In the genomic region with DNA sequence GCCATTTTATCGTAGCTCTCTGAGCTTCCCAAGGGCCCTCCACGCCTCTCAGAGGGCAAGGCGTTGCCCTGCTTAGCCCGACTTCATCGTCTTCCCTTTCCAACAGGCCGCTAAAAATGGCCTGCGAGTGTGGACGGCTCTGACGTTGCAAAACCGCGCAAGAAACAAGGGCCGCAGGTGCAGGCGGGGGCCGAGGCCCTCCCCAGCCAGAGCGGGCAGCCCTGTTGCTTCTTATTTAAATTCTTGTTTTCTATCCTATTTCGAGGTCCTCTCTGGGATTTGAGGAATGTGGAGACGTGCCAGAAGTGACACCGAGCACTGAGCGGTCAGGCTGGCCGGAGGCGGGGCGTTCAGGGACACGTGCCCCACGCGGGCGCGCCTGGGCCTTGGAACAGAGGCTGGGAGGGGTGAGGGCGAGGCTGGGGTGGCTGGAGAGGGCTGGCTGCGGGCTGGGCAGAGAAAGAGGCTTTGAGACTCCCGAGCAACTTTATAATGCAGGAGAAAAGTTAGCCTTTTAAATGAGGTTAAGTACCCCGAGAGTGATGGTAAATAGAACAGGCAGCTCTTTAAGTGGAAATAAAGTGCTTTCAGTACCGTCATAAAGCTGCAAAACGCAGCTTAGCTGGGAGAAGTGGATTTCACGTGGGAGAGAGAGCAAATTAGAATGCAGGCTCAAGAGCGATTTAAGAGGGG, we compare ENCODE assay signal across 8 cellular contexts.
DNase-seq lines count a peak whose midpoint lies in the region; ATAC-seq and TF ChIP-seq lines count a peak whose summit lies in the region.

No MANE protein-coding gene starts in this region.

- H3K36me3 Mint-ChIP-seq in activated T-helper 2 cell treated with anti-CD3 and anti-CD28 coated beads, Interferon-gamma antibody, Interleukin-2, Interleukin-4, amounts not matched to agents 10 μg/mL and 5 μg/mL and 100 μg/mL, durations not matched to agents 14 hours and 24 hours and 36 hours (ENCODE audit: low read depth): peaks cover 63% of the 10 kb centered on the region
- H3K36me3 Mint-ChIP-seq in activated naive CD4-positive, alpha-beta T cell treated with anti-CD3 and anti-CD28 coated beads for 36 hours (ENCODE audit: low read depth): peaks cover 1% of the 10 kb centered on the region

- H3K27ac Mint-ChIP-seq in activated T-helper 2 cell treated with anti-CD3 and anti-CD28 coated beads, Interferon-gamma antibody, Interleukin-2, Interleukin-4, amounts not matched to agents 10 μg/mL and 5 μg/mL and 100 μg/mL, durations not matched to agents 14 hours and 24 hours and 36 hours: peak overlapping the region; percentile 46
- no peak overlapping the region for H3K27ac Mint-ChIP-seq in activated naive CD4-positive, alpha-beta T cell treated with anti-CD3 and anti-CD28 coated beads for 36 hours

- CTCF ChIA-PET in activated naive CD4-positive, alpha-beta T cell treated with anti-CD3 and anti-CD28 coated beads for 36 hours (lab: Charles Lee): interaction anchor here (0.6 kb wide), 1 partner anchor 49 kb away, joined by 3 read pairs; no protein-coding TSS in a partner anchor

- ATAC-seq in heart left ventricle: peak; percentile 83 to 99 (median 98)
- peak; percentile 92 for ATAC-seq in omental fat pad (ENCODE audit: low FRiP score)
- ATAC-seq in HG03280 (IDR thresholded peaks at IDR 0.05; ENCODE audit: unreplicated experiment): no peak

- no peaks in the 10 kb centered on the region for H3K27me3 Mint-ChIP-seq in activated T-helper 2 cell treated with anti-CD3 and anti-CD28 coated beads, Interferon-gamma antibody, Interleukin-2, Interleukin-4, amounts not matched to agents 10 μg/mL and 5 μg/mL and 100 μg/mL, durations not matched to agents 14 hours and 24 hours and 36 hours (ENCODE audit: low read depth)
- peaks cover 37% of the 10 kb centered on the region for H3K27me3 Mint-ChIP-seq in activated naive CD4-positive, alpha-beta T cell treated with anti-CD3 and anti-CD28 coated beads for 36 hours (ENCODE audit: low read depth)

- H3K27me3 ChIP-seq in heart left ventricle: no peaks in the 10 kb centered on the region

- TF ChIP-seq POLR2A in heart left ventricle (IDR thresholded peaks at IDR 0.05): peak in 1 of 2 donors; percentile 5

- H3K27ac ChIP-seq in heart left ventricle: peak overlapping the region in 11 of 12 donors; percentile 22 to 85 (median 70)

- TF ChIP-seq CTCF in heart left ventricle (IDR thresholded peaks at IDR 0.05) (no peak), omental fat pad (IDR thresholded peaks at IDR 0.05) (no peak)

- WGBS in heart left ventricle, 4 donors: 7 to 18% (median 10%) methylated on average over 32 to 35 of the region's 35 CpGs

- H3K9me3 ChIP-seq in heart left ventricle: peaks cover 0 to 3% (median 0%) of the 10 kb centered on the region in 12 donors

- no peaks in the 10 kb centered on the region for H3K36me3 ChIP-seq in heart left ventricle

- DNase-seq in EH (ENCODE audit: low read depth) (peak; percentile 91), heart left ventricle (peak; percentile 81 to 93 (median 89)), omental fat pad (ENCODE audit: low spot score) (peak; percentile 44), NCI-H1694 (lab: John Stamatoyannopoulos, UW) (no peak)
- no peak for DNase-seq in activated T-helper 2 cell treated with anti-CD3 and anti-CD28 coated beads, Interferon-gamma antibody, Interleukin-2, Interleukin-4, amounts not matched to agents 10 μg/mL and 5 μg/mL and 100 μg/mL, durations not matched to agents 14 hours and 24 hours and 36 hours (ENCODE audit: low spot score)
- no peak for DNase-seq in activated CD4-positive, CD25-positive, alpha-beta regulatory T cell (lab: John Stamatoyannopoulos, UW)
- no peak for DNase-seq in activated naive CD4-positive, alpha-beta T cell treated with anti-CD3 and anti-CD28 coated beads for 36 hours

- H3K4me3 Mint-ChIP-seq in activated T-helper 2 cell treated with anti-CD3 and anti-CD28 coated beads, Interferon-gamma antibody, Interleukin-2, Interleukin-4, amounts not matched to agents 10 μg/mL and 5 μg/mL and 100 μg/mL, durations not matched to agents 14 hours and 24 hours and 36 hours (ENCODE audit: low read depth): no peak overlapping the region
- no peak overlapping the region for H3K4me3 Mint-ChIP-seq in activated naive CD4-positive, alpha-beta T cell treated with anti-CD3 and anti-CD28 coated beads for 36 hours

- peaks cover 0 to 40% (median 21%) of the 10 kb centered on the region in 12 donors for H3K4me1 ChIP-seq in heart left ventricle

- H3K4me3 ChIP-seq in heart left ventricle: peak overlapping the region in 11 of 12 donors; percentile 9 to 53 (median 43)

- peaks cover 11% of the 10 kb centered on the region for H3K9me3 Mint-ChIP-seq in activated T-helper 2 cell treated with anti-CD3 and anti-CD28 coated beads, Interferon-gamma antibody, Interleukin-2, Interleukin-4, amounts not matched to agents 10 μg/mL and 5 μg/mL and 100 μg/mL, durations not matched to agents 14 hours and 24 hours and 36 hours
- no peaks in the 10 kb centered on the region for H3K9me3 Mint-ChIP-seq in activated naive CD4-positive, alpha-beta T cell treated with anti-CD3 and anti-CD28 coated beads for 36 hours

- intact Hi-C loops in activated T-helper 2 cell treated with anti-CD3 and anti-CD28 coated beads, Interferon-gamma antibody, Interleukin-2, Interleukin-4, amounts not matched to agents 10 μg/mL and 5 μg/mL and 100 μg/mL, durations not matched to agents 14 hours and 24 hours and 36 hours (cut with micrococcal nuclease): no loop called here
- intact Hi-C loops in heart left ventricle (cut with DNase I): loop anchor here in 4 of 10 donors (5.0 to 10.0 kb wide), 3 partner anchors 74 to 79 kb away; no protein-coding TSS in a partner anchor
- intact Hi-C loops in activated naive CD4-positive, alpha-beta T cell treated with anti-CD3 and anti-CD28 coated beads for 36 hours (cut with micrococcal nuclease): no loop called here

- H3K4me1 Mint-ChIP-seq in activated T-helper 2 cell treated with anti-CD3 and anti-CD28 coated beads, Interferon-gamma antibody, Interleukin-2, Interleukin-4, amounts not matched to agents 10 μg/mL and 5 μg/mL and 100 μg/mL, durations not matched to agents 14 hours and 24 hours and 36 hours (ENCODE audit: low read depth): peaks cover 49% of the 10 kb centered on the region
- peaks cover 5% of the 10 kb centered on the region for H3K4me1 Mint-ChIP-seq in activated naive CD4-positive, alpha-beta T cell treated with anti-CD3 and anti-CD28 coated beads for 36 hours (ENCODE audit: low read depth)

Comparison
In these comparisons a context has a peak if more than half of its experiments do, and no peak if none do; other contexts are left out.
1. DNase-seq: peak in EH (single experiment), heart left ventricle (5 of 5) and omental fat pad (single experiment); none in activated T-helper 2 cell treated with anti-CD3 and anti-CD28 coated beads, Interferon-gamma antibody, Interleukin-2, Interleukin-4, amounts not matched to agents 10 μg/mL and 5 μg/mL and 100 μg/mL, durations not matched to agents 14 hours and 24 hours and 36 hours (single experiment), activated CD4-positive, CD25-positive, alpha-beta regulatory T cell (0 of 4), activated naive CD4-positive, alpha-beta T cell treated with anti-CD3 and anti-CD28 coated beads for 36 hours (single experiment) and NCI-H1694 (single experiment).